18 cellular contexts compared by ENCODE assay signal in genomic region chr4:42487230-42487629, GRCh38.
"Had no signal": no experiment of that assay in that cellular context is flagged by ENCODE, and none has a peak within 500 bp of the region (broad histone marks: within the 10 kb centered on the region; RNA-seq: fewer than 3 reads in every experiment).

No MANE protein-coding gene starts in this region.

- H3K36me3 ChIP-seq: esophagus muscularis mucosa, gastroesophageal sphincter, ovary had no signal

- H3K9me3 ChIP-seq: esophagus muscularis mucosa, gastroesophageal sphincter, ovary had no signal

- ATAC-seq: gastroesophageal sphincter, left cardiac atrium, left ventricle myocardium superior, right cardiac atrium had no signal

- H3K27ac Mint-ChIP-seq: nephron progenitor cell had no signal

- H3K4me3 ChIP-seq: esophagus muscularis mucosa, gastroesophageal sphincter, lung, ovary had no signal

- H3K27ac ChIP-seq: esophagus muscularis mucosa, gastroesophageal sphincter, ovary had no signal

- H3K27me3 ChIP-seq: esophagus muscularis mucosa, gastroesophageal sphincter, ovary had no signal

- H3K4me3 Mint-ChIP-seq: immature natural killer cell, nephron progenitor cell had no signal

- FAIRE-seq: endometrium, kidney had no signal

- H3K9me3 Mint-ChIP-seq: immature natural killer cell, nephron progenitor cell had no signal

- DNase-seq: effector memory CD4-positive, alpha-beta T cell; immature natural killer cell; kidney; left cardiac atrium; left ventricle myocardium superior; mesenchymal stem cell; midbrain; nephron progenitor cell; ovary; right cardiac atrium; small intestine; stimulated activated CD4-positive, alpha-beta T cell treated with anti-CD3 and anti-CD28 coated beads, Interleukin-12 subunit alpha, Interleukin-12 subunit beta, amount 100 ng/mL, for 4 hours; stimulated activated naive CD4-positive, alpha-beta T cell treated with Interleukin-2 at 50 U/mL for 16 hours; trophoblast cell had no signal
